11 cellular contexts compared by ENCODE assay signal in genomic region chr4:3372933-3373465, GRCh38.
DNase-seq lines count a peak whose midpoint lies in the region; ATAC-seq and TF ChIP-seq lines count a peak whose summit lies in the region.
"Had no signal": no experiment of that assay in that cellular context is flagged by ENCODE, and none has a peak within 500 bp of the region (broad histone marks: within the 10 kb centered on the region; RNA-seq: fewer than 3 reads in every experiment).

No MANE protein-coding gene starts in this region.

- H3K27me3 ChIP-seq in left ventricle myocardium inferior (ENCODE audit: low read depth) (no peaks in the 10 kb centered on the region), MM.1S (replicated peaks; ENCODE audit: insufficient read depth, low read length) (no peaks in the 10 kb centered on the region)
- H3K27me3 ChIP-seq: ovary had no signal

- no peak overlapping the region for H3K4me2 ChIP-seq in MM.1S (ENCODE audit: low read depth, low read length)
- H3K4me2 ChIP-seq: A549 had no signal

- no peaks in the 10 kb centered on the region for H3K9me3 ChIP-seq in left ventricle myocardium inferior (replicated peaks)
- no peaks in the 10 kb centered on the region for H3K9me3 ChIP-seq in MM.1S (replicated peaks; ENCODE audit: insufficient read depth, low read length)
- H3K9me3 ChIP-seq: A549, ovary had no signal

- no peaks in the 10 kb centered on the region for H3K9me2 ChIP-seq in MM.1S (replicated peaks; ENCODE audit: insufficient read depth, low read length)

- no peak overlapping the region for H3K4me3 Mint-ChIP-seq in activated CD4-positive, alpha-beta T cell treated with anti-CD3 and anti-CD28 coated beads, Interleukin-2, amount 10 ng/mL, durations not matched to agents 7 days and 5 days

- POLR2A ChIA-PET in activated CD4-positive, alpha-beta T cell treated with anti-CD3 and anti-CD28 coated beads, Interleukin-2, amount 10 ng/mL, durations not matched to agents 7 days and 5 days (lab: Charles Lee): no interaction called here

- no peak overlapping the region for H3K27ac ChIP-seq in left ventricle myocardium inferior (replicated peaks)
- H3K27ac ChIP-seq in MM.1S (ENCODE audit: low read length): no peak overlapping the region
- H3K27ac ChIP-seq: A549, ovary had no signal

- H3K9me3 Mint-ChIP-seq in activated CD4-positive, alpha-beta T cell treated with anti-CD3 and anti-CD28 coated beads, Interleukin-2, amount 10 ng/mL, durations not matched to agents 7 days and 5 days: no peaks in the 10 kb centered on the region

- peak; percentile 35 for DNase-seq in activated CD4-positive, alpha-beta T cell treated with anti-CD3 and anti-CD28 coated beads, Interleukin-2, amount 10 ng/mL, durations not matched to agents 7 days and 5 days
- no peak for DNase-seq in activated CD4-positive, alpha-beta T cell treated with anti-CD3 and anti-CD28 coated beads for 4 hours
- DNase-seq in SIG-M5 (lab: John Stamatoyannopoulos, UW): peak; percentile 65
- peak; percentile 68 for DNase-seq in left ventricle myocardium inferior
- DNase-seq in superior temporal gyrus (ENCODE audit: extremely low spot score): peak; percentile 29
- no peak for DNase-seq in MM.1S
- DNase-seq: activated CD8-positive, alpha-beta memory T cell treated with anti-CD3 and anti-CD28 coated beads, Interleukin-2, amount 50 U/mL, for 4 hours had no signal

- H3K79me2 ChIP-seq in MM.1S (ENCODE audit: low read length): no peaks in the 10 kb centered on the region

- no peaks in the 10 kb centered on the region for H3F3A ChIP-seq in MM.1S (ENCODE audit: insufficient read depth, low read length)

- TF ChIP-seq CTCF in left ventricle myocardium inferior (IDR thresholded peaks at IDR 0.05; ENCODE audit: borderline replicate concordance) (no peak), MM.1S (IDR thresholded peaks at IDR 0.05; ENCODE audit: low read length) (no peak)

- no peak overlapping the region for H3K27ac Mint-ChIP-seq in activated CD4-positive, alpha-beta T cell treated with anti-CD3 and anti-CD28 coated beads, Interleukin-2, amount 10 ng/mL, durations not matched to agents 7 days and 5 days

- ATAC-seq in HG02571 (IDR thresholded peaks at IDR 0.05; ENCODE audit: unreplicated experiment) (no peak), HG03039 (IDR thresholded peaks at IDR 0.05; ENCODE audit: unreplicated experiment) (no peak)
- ATAC-seq: A549 had no signal

- no peak overlapping the region for H3K4me3 ChIP-seq in left ventricle myocardium inferior
- no peak overlapping the region for H3K4me3 ChIP-seq in MM.1S (ENCODE audit: low read length)
- H3K4me3 ChIP-seq: A549, ovary had no signal

- H3K9ac ChIP-seq in MM.1S (ENCODE audit: low read length): no peak overlapping the region

- peaks cover 34% of the 10 kb centered on the region for H3K27me3 Mint-ChIP-seq in activated CD4-positive, alpha-beta T cell treated with anti-CD3 and anti-CD28 coated beads, Interleukin-2, amount 10 ng/mL, durations not matched to agents 7 days and 5 days

- no peaks in the 10 kb centered on the region for H4K20me1 ChIP-seq in MM.1S (ENCODE audit: insufficient read depth, low read length)

- H2AFZ ChIP-seq in MM.1S (ENCODE audit: low read length): no peak overlapping the region

- H3K36me3 ChIP-seq in left ventricle myocardium inferior (no peaks in the 10 kb centered on the region), MM.1S (replicated peaks; ENCODE audit: insufficient read depth, low read length) (no peaks in the 10 kb centered on the region)
- H3K36me3 ChIP-seq: ovary had no signal

- H3K4me1 ChIP-seq in left ventricle myocardium inferior (peaks cover 50% of the 10 kb centered on the region), MM.1S (ENCODE audit: low read length) (0 out of 2 replicates have a peak, but pooled peaks cover 10% of the 10 kb centered on the region)
- H3K4me1 ChIP-seq: A549 had no signal

- CTCF ChIA-PET in activated CD4-positive, alpha-beta T cell treated with anti-CD3 and anti-CD28 coated beads, Interleukin-2, amount 10 ng/mL, durations not matched to agents 7 days and 5 days (lab: Charles Lee): no interaction called here

- intact Hi-C loops in left ventricle myocardium inferior (cut with micrococcal nuclease): no loop called here

- H3K4me1 Mint-ChIP-seq in activated CD4-positive, alpha-beta T cell treated with anti-CD3 and anti-CD28 coated beads, Interleukin-2, amount 10 ng/mL, durations not matched to agents 7 days and 5 days: peaks cover 53% of the 10 kb centered on the region

- H3K36me3 Mint-ChIP-seq in activated CD4-positive, alpha-beta T cell treated with anti-CD3 and anti-CD28 coated beads, Interleukin-2, amount 10 ng/mL, durations not matched to agents 7 days and 5 days (ENCODE audit: low read depth): no peaks in the 10 kb centered on the region

Comparison
In these comparisons a context has a peak if more than half of its experiments do, and no peak if none do; other contexts are left out.
1. DNase-seq: peak in activated CD4-positive, alpha-beta T cell treated with anti-CD3 and anti-CD28 coated beads, Interleukin-2, amount 10 ng/mL, durations not matched to agents 7 days and 5 days (single experiment), SIG-M5 (single experiment), left ventricle myocardium inferior (single experiment) and superior temporal gyrus (single experiment); none in activated CD4-positive, alpha-beta T cell treated with anti-CD3 and anti-CD28 coated beads for 4 hours (0 of 2) and MM.1S (single experiment).